18 cellular contexts compared by ENCODE assay signal in genomic region chr9:27468450-27469110, GRCh38. TPM values are rescaled to one million over a fixed set of nuclear protein-coding genes. Genes with fewer than 3 reads are reported as not detected.
A peak's percentile ranks its signal among the peaks of the same experiment; 100 is the strongest.
DNase-seq lines count a peak whose midpoint lies in the region; ATAC-seq and TF ChIP-seq lines count a peak whose summit lies in the region.
"Had no signal": no experiment of that assay in that cellular context is flagged by ENCODE, and none has a peak within 500 bp of the region (broad histone marks: within the 10 kb centered on the region; RNA-seq: fewer than 3 reads in every experiment).

No MANE protein-coding gene starts in this region.

- no peak overlapping the region for H2BK5ac ChIP-seq in mesenchymal stem cell (ENCODE audit: low read depth, low read length, poor library complexity, severe bottlenecking)

- no peaks in the 10 kb centered on the region for H3K36me3 ChIP-seq in Loucy (ENCODE audit: insufficient read depth, low read length)
- H3K36me3 ChIP-seq in aorta (ENCODE audit: control insufficient read depth in 1 of 2, insufficient read depth in 2 of 2, low read length in 1 of 2) = no peaks in the 10 kb centered on the region
- no peaks in the 10 kb centered on the region for H3K36me3 ChIP-seq in mesenchymal stem cell (ENCODE audit: control insufficient read depth in 1 of 2, insufficient read depth in 2 of 2, low read depth in 1 of 2, low read length in 2 of 2)
- H3K36me3 ChIP-seq: HAP-1 had no signal

- H3K14ac ChIP-seq in mesenchymal stem cell (ENCODE audit: low read length in 2 of 2) = no peak overlapping the region

- H3F3A ChIP-seq in Loucy (ENCODE audit: low read depth) = no peaks in the 10 kb centered on the region

- 0 out of 2 replicates have a peak overlapping the region, but pooled peaks have one; percentile 0 for H2AFZ ChIP-seq in Loucy (ENCODE audit: low read length)
- no peak overlapping the region for H2AFZ ChIP-seq in mesenchymal stem cell (ENCODE audit: low read depth, low read length)

- no peaks in the 10 kb centered on the region for H4K20me1 ChIP-seq in Loucy (ENCODE audit: insufficient read depth, low read length, poor library complexity, severe bottlenecking)

- no peak overlapping the region for H3K4me3 ChIP-seq in Loucy (ENCODE audit: low read length, poor library complexity, severe bottlenecking)
- no peak overlapping the region for H3K4me3 ChIP-seq in fibroblast of pulmonary artery (replicated peaks; ENCODE audit: low read depth, low read length)
- no peak overlapping the region for H3K4me3 ChIP-seq in aorta (ENCODE audit: low read length in 2 of 2)
- H3K4me3 ChIP-seq in mesenchymal stem cell (ENCODE audit: insufficient read depth in 1 of 2, low read depth in 1 of 2, low read length in 2 of 2) = no peak overlapping the region
- H3K4me3 ChIP-seq: body of pancreas, HAP-1 had no signal

- no peak overlapping the region for H3K18ac ChIP-seq in mesenchymal stem cell (ENCODE audit: low read depth in 1 of 2, low read length in 2 of 2)

- H4K8ac ChIP-seq in mesenchymal stem cell (ENCODE audit: low read length) = no peak overlapping the region

- intact Hi-C loops in aorta (cut with DNase I) = loop anchor here in 1 of 2 donors (5.0 kb wide), 1 partner anchor 36 kb away; no protein-coding TSS in a partner anchor

- H3K27ac ChIP-seq in substantia nigra (ENCODE audit: low read depth, low read length, poor library complexity, severe bottlenecking) (peak overlapping the region; percentile 84), aorta (ENCODE audit: low read depth in 1 of 2, low read length in 2 of 2) (no peak overlapping the region), mesenchymal stem cell (ENCODE audit: low read length, poor library complexity, severe bottlenecking) (no peak overlapping the region)
- H3K27ac ChIP-seq: body of pancreas had no signal

- 78% methylated on average over 5 of the region's 5 CpGs for WGBS in aorta, 2 donors
- 95% methylated on average over 4 of the region's 5 CpGs for WGBS in mesenchymal stem cell

- no peak overlapping the region for H2AK5ac ChIP-seq in mesenchymal stem cell (ENCODE audit: low read length, severe bottlenecking)

- H3K79me2 ChIP-seq in Loucy (ENCODE audit: insufficient read depth, low read length) = no peaks in the 10 kb centered on the region

- H3K4me2 ChIP-seq in Loucy (ENCODE audit: low read depth, low read length, poor library complexity, severe bottlenecking) (no peak overlapping the region), mesenchymal stem cell (ENCODE audit: low read length, poor library complexity, severe bottlenecking) (no peak overlapping the region)

- DNase-seq in fibroblast of pulmonary artery (ENCODE audit: low read depth) = peak; percentile 18
- no peak for DNase-seq in substantia nigra (lab: John Stamatoyannopoulos, UW)
- DNase-seq in aorta = no peak
- no peak for DNase-seq in mesenchymal stem cell
- DNase-seq in activated T-cell treated with anti-CD3 and anti-CD28 coated beads, Interleukin-2, amount 50 U/mL, for 48 hours = no peak
- DNase-seq in middle frontal gyrus (ENCODE audit: extremely low spot score, low spot score) = no peak
- DNase-seq: activated CD4-positive, CD25-positive, alpha-beta regulatory T cell; activated T-cell treated with anti-CD3 and anti-CD28 coated beads, Interleukin-2, amount 50 U/mL, for 4 hours; body of pancreas; CD4-positive, alpha-beta memory T cell; NCI-H2081; SHP77 treated with DMSO at 0.1 percent for 48 hours had no signal

- H3K9ac ChIP-seq in Loucy (ENCODE audit: low read depth, low read length, poor library complexity, severe bottlenecking) (no peak overlapping the region), mesenchymal stem cell (ENCODE audit: low read length) (no peak overlapping the region)

- H3K9me3 ChIP-seq in Loucy (ENCODE audit: insufficient read depth, low read depth, low read length) = no peaks in the 10 kb centered on the region
- H3K9me3 ChIP-seq in aorta (ENCODE audit: control insufficient read depth, low read length) = no peaks in the 10 kb centered on the region
- H3K9me3 ChIP-seq in mesenchymal stem cell (ENCODE audit: control insufficient read depth, low read length) = no peaks in the 10 kb centered on the region
- H3K9me3 ChIP-seq: body of pancreas, HAP-1 had no signal

- H3K27me3 ChIP-seq in Loucy (ENCODE audit: insufficient read depth, low read length, poor library complexity, severe bottlenecking) (no peaks in the 10 kb centered on the region), aorta (ENCODE audit: control insufficient read depth in 1 of 2, insufficient read depth in 2 of 2, low read length in 1 of 2) (no peaks in the 10 kb centered on the region), mesenchymal stem cell (ENCODE audit: control insufficient read depth in 1 of 2, insufficient read depth in 1 of 2, low read length in 2 of 2) (peaks cover 4% of the 10 kb centered on the region in 2 experiments)
- H3K27me3 ChIP-seq: body of pancreas had no signal

- H3K23ac ChIP-seq in mesenchymal stem cell (ENCODE audit: low read length in 2 of 2) = no peak overlapping the region

- no peak overlapping the region for H2BK12ac ChIP-seq in mesenchymal stem cell (ENCODE audit: low read length in 2 of 2)

- no peaks in the 10 kb centered on the region for H3K79me1 ChIP-seq in mesenchymal stem cell (replicated peaks; ENCODE audit: low read length, poor library complexity, severe bottlenecking)

- ATAC-seq in GM21529 (IDR thresholded peaks at IDR 0.05; ENCODE audit: unreplicated experiment) (peak; percentile 69), aorta (ENCODE audit: low FRiP score) (no peak)
- ATAC-seq: body of pancreas had no signal

- H2BK15ac ChIP-seq in mesenchymal stem cell (ENCODE audit: low read depth, poor library complexity, severe bottlenecking) = no peak overlapping the region

- no peak overlapping the region for H3K4ac ChIP-seq in mesenchymal stem cell (ENCODE audit: low read depth in 1 of 2, low read length in 2 of 2)

- no peak overlapping the region for H2BK120ac ChIP-seq in mesenchymal stem cell (ENCODE audit: low read depth, low read length)

- H3K4me1 ChIP-seq in Loucy (ENCODE audit: insufficient read depth, low read length, poor library complexity, severe bottlenecking) = peaks cover 9% of the 10 kb centered on the region
- H3K4me1 ChIP-seq in aorta (ENCODE audit: control insufficient read depth in 1 of 2, insufficient read depth in 2 of 2, low read length in 2 of 2) = peaks cover 0 to 3% of the 10 kb centered on the region in 2 donors
- H3K4me1 ChIP-seq in mesenchymal stem cell (ENCODE audit: control insufficient read depth, insufficient read depth, low read depth, low read length) = no peaks in the 10 kb centered on the region

- TF ChIP-seq CTCF in Loucy (conservative IDR thresholded peaks at IDR 0.05; ENCODE audit: low read length) = no peak
- TF ChIP-seq CTCF in fibroblast of pulmonary artery (IDR thresholded peaks at IDR 0.05; ENCODE audit: low read length, missing control alignments) = no peak

- H3K9me2 ChIP-seq in Loucy (replicated peaks; ENCODE audit: low read depth, low read length) = no peaks in the 10 kb centered on the region

- no peak overlapping the region for H4K91ac ChIP-seq in mesenchymal stem cell (ENCODE audit: low read length)

RNA-seq across cellular contexts. Expression of gene IFNK, which starts 55.5 kb away (rescaled TPM):
- not detected for total RNA-seq in aorta
- not detected for polyA plus RNA-seq in aorta
- not detected for polyA plus RNA-seq in mesenchymal stem cell (2013, experiment 1 of 2)
- not detected for polyA plus RNA-seq in mesenchymal stem cell (2013, experiment 2 of 2)
- total RNA-seq: activated T-cell treated with anti-CD3 and anti-CD28 coated beads, Interleukin-2, amount 50 U/mL, for 4 hours; body of pancreas; CD4-positive, alpha-beta memory T cell; mesenteric fat pad; progenitor cell of endocrine pancreas; subcutaneous adipose tissue had no signal
- polyA plus RNA-seq: CD4-positive, alpha-beta memory T cell had no signal
